In the genomic region with DNA sequence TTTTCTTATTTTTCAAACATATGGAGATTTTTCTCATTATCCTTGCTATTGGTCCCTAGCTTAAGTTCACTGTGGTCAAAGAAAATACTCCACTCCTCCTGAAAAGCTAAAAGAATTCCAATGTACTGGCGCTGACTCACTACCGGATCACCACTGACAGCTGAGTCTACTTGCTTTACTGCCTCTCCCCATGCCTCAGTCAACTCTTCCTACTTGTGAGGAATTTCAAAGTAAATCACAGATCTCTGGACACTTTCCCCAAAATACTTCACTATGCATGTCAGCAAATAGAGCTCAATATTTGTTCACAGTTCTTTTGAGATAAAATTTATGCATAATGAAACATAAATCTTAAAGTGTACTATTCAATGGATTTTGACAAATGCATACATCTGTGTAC, we compare ENCODE assay signal across 14 cellular contexts. TPM values are rescaled to one million over a fixed set of nuclear protein-coding genes. Genes with fewer than 3 reads are reported as not detected.
A peak's percentile ranks its signal among the peaks of the same experiment; 100 is the strongest.
DNase-seq lines count a peak whose midpoint lies in the region; ATAC-seq and TF ChIP-seq lines count a peak whose summit lies in the region.
"Had no signal": no experiment of that assay in that cellular context is flagged by ENCODE, and none has a peak within 500 bp of the region (broad histone marks: within the 10 kb centered on the region; RNA-seq: fewer than 3 reads in every experiment).

No MANE protein-coding gene starts in this region.

- intact Hi-C loops in natural killer cell (cut with micrococcal nuclease): no loop called here

- no peaks in the 10 kb centered on the region for H3K9me3 Mint-ChIP-seq in natural killer cell
- H3K9me3 Mint-ChIP-seq: activated naive CD4-positive, alpha-beta T cell treated with anti-CD3 and anti-CD28 coated beads, Interleukin-2, amount 50 U/mL, for 24 hours; mesothelial cell of epicardium had no signal

- no peaks in the 10 kb centered on the region for H3K4me1 Mint-ChIP-seq in natural killer cell
- H3K4me1 Mint-ChIP-seq: activated naive CD4-positive, alpha-beta T cell treated with anti-CD3 and anti-CD28 coated beads, Interleukin-2, amount 50 U/mL, for 24 hours had no signal

- POLR2A ChIA-PET in RWPE1 (lab: Yijun Ruan, JAX; ENCODE audit: low non-redundant PET): interaction anchor here (0.6 kb wide), 2 partner anchors 107 to 1456 kb away, joined by 3 to 6 read pairs; no protein-coding TSS in a partner anchor

- TF ChIP-seq CTCF in RWPE1 (conservative IDR thresholded peaks at IDR 0.05; ENCODE audit: low read depth) (no peak), natural killer cell (IDR thresholded peaks at IDR 0.05) (no peak)

- peak; percentile 92 for DNase-seq in ELR (ENCODE audit: low read depth)
- DNase-seq in RWPE1 (ENCODE audit: low spot score): peak; percentile 77
- peak; percentile 87 for DNase-seq in non-pigmented ciliary epithelial cell (ENCODE audit: low read depth)
- DNase-seq in natural killer cell: no peak
- DNase-seq in putamen (ENCODE audit: low spot score): no peak
- no peak for DNase-seq in NCI-H146 treated with DMSO at 0.1 percent for 48 hours (lab: John Stamatoyannopoulos, UW; ENCODE audit: unreplicated experiment)
- DNase-seq: DMS153, T-helper 9 cell had no signal

- peaks cover 7 to 12% of the 10 kb centered on the region in 2 donors for H3K27me3 Mint-ChIP-seq in natural killer cell (ENCODE audit: low read depth in 2 of 2)

- CTCF ChIA-PET in RWPE1 (lab: Yijun Ruan, JAX): interaction anchor here (0.7 to 2.1 kb wide), 2 partner anchors 9 to 35 kb away, joined by 3 to 12 read pairs; a partner anchor contains a TSS

- ATAC-seq in esophagus mucosa: peak; percentile 57
- ATAC-seq in HG02852 (IDR thresholded peaks at IDR 0.05; ENCODE audit: unreplicated experiment): no peak
- ATAC-seq in natural killer cell: no peak

- no peak overlapping the region for H3K27ac Mint-ChIP-seq in natural killer cell
- H3K27ac Mint-ChIP-seq: activated naive CD4-positive, alpha-beta T cell treated with anti-CD3 and anti-CD28 coated beads, Interleukin-2, amount 50 U/mL, for 24 hours; mesothelial cell of epicardium had no signal

- no peaks in the 10 kb centered on the region for H3K36me3 Mint-ChIP-seq in natural killer cell
- H3K36me3 Mint-ChIP-seq: activated naive CD4-positive, alpha-beta T cell treated with anti-CD3 and anti-CD28 coated beads, Interleukin-2, amount 50 U/mL, for 24 hours had no signal

- H3K4me3 Mint-ChIP-seq in natural killer cell: no peak overlapping the region
- H3K4me3 Mint-ChIP-seq: activated naive CD4-positive, alpha-beta T cell treated with anti-CD3 and anti-CD28 coated beads, Interleukin-2, amount 50 U/mL, for 24 hours; mesothelial cell of epicardium had no signal

- peak overlapping the region; percentile 68 for H3K27ac ChIP-seq in RWPE1
- H3K27ac ChIP-seq: KMS-11, suprapubic skin had no signal

RNA-seq across cellular contexts. Expression of a gene that starts 8.4 kb away (rescaled TPM):
- total RNA-seq in esophagus mucosa (12.7 TPM), natural killer cell (1 to 10 TPM; 3.1 to 7.5 (median 3.7) TPM)

RNA-seq across cellular contexts. Expression of a gene that starts 24.2 kb away (rescaled TPM):
- total RNA-seq in esophagus mucosa: 35.2 TPM
- 10 to 100 TPM; 39.2 to 63.5 (median 54.1) TPM for total RNA-seq in natural killer cell

RNA-seq across cellular contexts. Expression of a gene that starts 32.9 kb away (rescaled TPM):
- 5.2 TPM for total RNA-seq in esophagus mucosa
- total RNA-seq in natural killer cell: not detected

RNA-seq across cellular contexts. Expression of a gene that starts 56.9 kb away (rescaled TPM):
- 1.1 TPM for total RNA-seq in esophagus mucosa
- 1 to 10 TPM; 1.0 to 5.1 (median 5.0) TPM for total RNA-seq in natural killer cell

Comparison
In these comparisons a context has a peak if more than half of its experiments do, and no peak if none do; other contexts are left out.
1. DNase-seq: peak in ELR (single experiment), RWPE1 (single experiment) and non-pigmented ciliary epithelial cell (single experiment); none in natural killer cell (single experiment), putamen (single experiment) and NCI-H146 treated with DMSO at 0.1 percent for 48 hours (single experiment).